Comparison of ENCODE assay signal across 13 cellular contexts in the genomic region with DNA sequence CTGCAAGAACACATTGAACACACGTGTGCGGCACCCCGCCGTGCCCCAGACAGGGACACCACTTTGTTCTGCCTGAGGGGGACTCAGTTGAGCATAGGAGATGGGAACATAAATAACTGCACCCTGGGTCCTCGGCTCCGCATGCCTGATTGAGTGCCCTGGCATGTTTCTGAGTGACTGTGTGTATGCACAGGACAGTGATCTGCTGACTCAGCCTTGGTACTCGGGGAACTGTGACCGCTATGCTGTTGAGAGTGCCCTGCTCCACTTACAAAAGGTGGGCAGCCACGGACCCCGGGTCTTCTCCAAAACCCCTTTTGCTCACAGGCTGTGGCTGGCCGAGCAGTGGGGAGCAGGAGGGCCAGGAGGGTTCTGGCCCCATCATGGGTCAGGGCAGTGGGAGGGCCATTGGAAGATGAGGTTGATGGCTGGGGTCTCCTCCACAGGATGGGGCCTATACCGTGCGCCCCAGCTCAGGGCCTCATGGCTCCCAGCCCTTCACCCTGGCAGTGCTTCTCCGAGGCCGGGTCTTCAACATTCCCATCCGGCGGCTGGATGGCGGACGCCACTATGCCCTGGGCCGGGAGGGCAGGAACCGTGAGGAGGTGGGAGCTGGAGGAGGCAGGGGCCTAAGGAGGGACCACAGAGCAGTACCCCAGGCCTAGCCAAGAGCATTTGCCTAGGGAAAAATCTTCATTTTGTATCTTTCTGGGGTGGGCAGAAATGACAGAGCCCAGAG. TPM values are rescaled to one million over a fixed set of nuclear protein-coding genes. Genes with fewer than 3 reads are reported as not detected.
A peak's percentile ranks its signal among the peaks of the same experiment; 100 is the strongest.
DNase-seq lines count a peak whose midpoint lies in the region; FAIRE-seq and TF ChIP-seq lines count a peak whose summit lies in the region.
"Had no signal": no experiment of that assay in that cellular context is flagged by ENCODE, and none has a peak within 500 bp of the region (broad histone marks: within the 10 kb centered on the region; RNA-seq: fewer than 3 reads in every experiment).

No MANE protein-coding gene starts in this region.

- DNase-seq in RCC 7860 (ENCODE audit: low spot score) = peak; percentile 76
- peak; percentile 49 for DNase-seq in kidney epithelial cell (ENCODE audit: low read depth)
- DNase-seq in sigmoid colon = no peak
- no peak for DNase-seq in central memory CD4-positive, alpha-beta T cell
- no peak for DNase-seq in NCI-H1694 treated with DMSO at 0.1 percent for 48 hours (lab: John Stamatoyannopoulos, UW)
- DNase-seq in H4 (ENCODE audit: low spot score) = no peak
- DNase-seq in colonic mucosa = no peak
- DNase-seq: hippocampal formation, KBM-7, midbrain, NCI-H2081 had no signal

- H3K4me1 ChIP-seq in BLaER1 = peaks cover 84% of the 10 kb centered on the region
- H3K4me1 ChIP-seq in sigmoid colon = peaks cover 0 to 64% (median 57%) of the 10 kb centered on the region in 4 donors
- H3K4me1 ChIP-seq in colonic mucosa = peaks cover 14% of the 10 kb centered on the region

- whole genome bisulfite sequencing in sigmoid colon, 2 donors = 89 to 95% methylated on average over 21 of the region's 21 CpGs

- H3K27ac ChIP-seq in BLaER1 (peak overlapping the region; percentile 83), sigmoid colon (peak overlapping the region; percentile 80 to 97 (median 93)), colonic mucosa (no peak overlapping the region)

- 0 out of 2 replicates have a peak overlapping the region, but pooled peaks have one; percentile 0 for H3K4me3 ChIP-seq in BLaER1
- no peak overlapping the region for H3K4me3 ChIP-seq in kidney epithelial cell (ENCODE audit: low read depth, low read length)
- no peak overlapping the region for H3K4me3 ChIP-seq in sigmoid colon
- no peak overlapping the region for H3K4me3 ChIP-seq in colonic mucosa

- no peaks in the 10 kb centered on the region for H4K20me1 ChIP-seq in BLaER1

- peak; percentile 81 for FAIRE-seq in RCC 7860 (lab: Jason Lieb, UNC)
- FAIRE-seq: G401.6 had no signal

- H3K36me3 ChIP-seq in BLaER1 (no peaks in the 10 kb centered on the region), kidney epithelial cell (ENCODE audit: control insufficient read depth, insufficient read depth, low read length) (no peaks in the 10 kb centered on the region), sigmoid colon (no peaks in the 10 kb centered on the region), colonic mucosa (no peaks in the 10 kb centered on the region)

- H3K9ac ChIP-seq in BLaER1 (peak overlapping the region; percentile 39; the same call in 1 of the 2 replicates), colonic mucosa (ENCODE audit: low read depth in 2 of 2, low read length in 2 of 2) (no peak overlapping the region)

- no peak for TF ChIP-seq CTCF in kidney epithelial cell (IDR thresholded peaks at IDR 0.05; ENCODE audit: insufficient read depth, low read length, poor library complexity, severe bottlenecking)
- no peak for TF ChIP-seq CTCF in sigmoid colon (IDR thresholded peaks at IDR 0.05)
- TF ChIP-seq CTCF in colonic mucosa (IDR thresholded peaks at IDR 0.05) = no peak

- no peak for TF ChIP-seq EP300 in sigmoid colon (IDR thresholded peaks at IDR 0.05)

- H3K9me3 ChIP-seq in BLaER1 (no peaks in the 10 kb centered on the region), sigmoid colon (no peaks in the 10 kb centered on the region), colonic mucosa (no peaks in the 10 kb centered on the region)

- H3K27me3 ChIP-seq in BLaER1 = no peaks in the 10 kb centered on the region
- H3K27me3 ChIP-seq in kidney epithelial cell (ENCODE audit: control insufficient read depth, insufficient read depth, low read length) = no peaks in the 10 kb centered on the region
- no peaks in the 10 kb centered on the region for H3K27me3 ChIP-seq in sigmoid colon
- H3K27me3 ChIP-seq in colonic mucosa = no peaks in the 10 kb centered on the region

- no peak for TF ChIP-seq POLR2A in sigmoid colon (IDR thresholded peaks at IDR 0.05)

- peak overlapping the region; percentile 97 for H3K4me2 ChIP-seq in BLaER1

- intact Hi-C loops in sigmoid colon (cut with DNase I) = no loop called here
- intact Hi-C loops in colonic mucosa (cut with DNase I) = no loop called here

RNA-seq across cellular contexts. Expression of gene SH2D6, which starts 16.9 kb away (rescaled TPM):
- total RNA-seq in kidney epithelial cell (0.27 TPM in 1 of 2 replicates, not detected in the other), sigmoid colon (not detected), colonic mucosa (1 to 10 TPM; 1.6 to 9.2 TPM)
- polyA plus RNA-seq in sigmoid colon = 10 to 100 TPM in 2 of 3 donors, 1 to 10 TPM in 1; 2.8 to 14.6 (median 11.4) TPM
- total RNA-seq in H4 (2014; rRNA removed; shearing (Covaris generic)) = not detected in 2 replicates

RNA-seq across cellular contexts. Expression of gene CAPG, which starts 25.2 kb away (rescaled TPM):
- total RNA-seq in kidney epithelial cell = 260 and 284 TPM in 2 replicates
- total RNA-seq in sigmoid colon = 10 to 100 TPM; 20.9 to 33.0 (median 30.1) TPM
- 100 to 1,000 TPM; 112 to 230 (median 150) TPM for polyA plus RNA-seq in sigmoid colon
- 286 and 301 TPM in 2 replicates for total RNA-seq in H4 (2014; rRNA removed; shearing (Covaris generic))
- total RNA-seq in colonic mucosa = 100 to 1,000 TPM; 102 to 105 TPM

Comparison
In these comparisons a context has a peak if more than half of its experiments do, and no peak if none do; other contexts are left out.
1. DNase-seq: peak in RCC 7860 (single experiment) and kidney epithelial cell (single experiment); none in sigmoid colon (single experiment), central memory CD4-positive, alpha-beta T cell (single experiment), NCI-H1694 treated with DMSO at 0.1 percent for 48 hours (single experiment), H4 (single experiment) and colonic mucosa (single experiment).